8 cellular contexts compared by ENCODE assay signal in genomic region chr2:64858541-64859031, GRCh38.
A peak's percentile ranks its signal among the peaks of the same experiment; 100 is the strongest.
DNase-seq lines count a peak whose midpoint lies in the region; ATAC-seq, FAIRE-seq and TF ChIP-seq lines count a peak whose summit lies in the region.

No MANE protein-coding gene starts in this region.

- H2BK15ac ChIP-seq in mesendoderm (replicated peaks; ENCODE audit: low read depth), result no peak overlapping the region

- DNase-seq in activated CD4-positive, alpha-beta T cell treated with anti-CD3 and anti-CD28 coated beads, Interleukin-2, amount 10 ng/mL, durations not matched to agents 24 days and 14 days, result no peak
- DNase-seq in activated CD4-positive, alpha-beta T cell treated with anti-CD3 and anti-CD28 coated beads, Interleukin-2, amount 50 U/mL, for 4 hours, result no peak
- DNase-seq in astrocyte (ENCODE audit: low read depth) (no peak), mesendoderm (no peak), transverse colon (peak; percentile 24), DMS79 treated with DMSO at 0.1 percent for 48 hours (lab: John Stamatoyannopoulos, UW) (no peak), epidermal melanocyte (ENCODE audit: insufficient read length, low spot score) (no peak)

- no peak overlapping the region for H2AFZ ChIP-seq in astrocyte (ENCODE audit: low read depth, low read length)

- peaks cover 7% of the 10 kb centered on the region for H3K9me3 ChIP-seq in astrocyte (ENCODE audit: insufficient read depth, low read depth, low read length)
- H3K9me3 ChIP-seq in transverse colon, result no peaks in the 10 kb centered on the region

- H4K5ac ChIP-seq in mesendoderm (ENCODE audit: low read length), result no peak overlapping the region

- H3K4me3 Mint-ChIP-seq in activated CD4-positive, alpha-beta T cell treated with anti-CD3 and anti-CD28 coated beads, Interleukin-2, amount 10 ng/mL, durations not matched to agents 24 days and 14 days, result peak overlapping the region; percentile 1
- peak overlapping the region; percentile 75 for H3K4me3 Mint-ChIP-seq in astrocyte (ENCODE audit: unreplicated experiment)

- no peak overlapping the region for H3K4me3 ChIP-seq in astrocyte (ENCODE audit: insufficient read depth, low read depth, low read length)
- no peak overlapping the region for H3K4me3 ChIP-seq in mesendoderm (ENCODE audit: low read length)
- no peak overlapping the region for H3K4me3 ChIP-seq in transverse colon

- peaks cover 11% of the 10 kb centered on the region for H3K4me1 Mint-ChIP-seq in activated CD4-positive, alpha-beta T cell treated with anti-CD3 and anti-CD28 coated beads, Interleukin-2, amount 10 ng/mL, durations not matched to agents 24 days and 14 days
- H3K4me1 Mint-ChIP-seq in astrocyte (ENCODE audit: low read depth, unreplicated experiment), result peaks cover 21% of the 10 kb centered on the region

- H2BK120ac ChIP-seq in mesendoderm (ENCODE audit: low read depth, low read length), result no peak overlapping the region

- TF ChIP-seq EP300 in transverse colon (IDR thresholded peaks at IDR 0.05; ENCODE audit: low read depth), result no peak

- no peaks in the 10 kb centered on the region for H4K20me1 ChIP-seq in astrocyte (ENCODE audit: insufficient read depth, low read length)

- H3K4ac ChIP-seq in mesendoderm (ENCODE audit: low read depth, low read length), result no peak overlapping the region

- H3K36me3 Mint-ChIP-seq in activated CD4-positive, alpha-beta T cell treated with anti-CD3 and anti-CD28 coated beads, Interleukin-2, amount 10 ng/mL, durations not matched to agents 24 days and 14 days (ENCODE audit: low read depth), result no peaks in the 10 kb centered on the region
- H3K36me3 Mint-ChIP-seq in astrocyte (ENCODE audit: low read depth, unreplicated experiment), result no peaks in the 10 kb centered on the region

- no peak for TF ChIP-seq POLR2A in transverse colon (IDR thresholded peaks at IDR 0.05)

- no peak overlapping the region for H3K18ac ChIP-seq in mesendoderm (ENCODE audit: low read length)

- H3K27ac Mint-ChIP-seq in activated CD4-positive, alpha-beta T cell treated with anti-CD3 and anti-CD28 coated beads, Interleukin-2, amount 10 ng/mL, durations not matched to agents 24 days and 14 days, result no peak overlapping the region
- peak overlapping the region; percentile 48 for H3K27ac Mint-ChIP-seq in astrocyte (ENCODE audit: unreplicated experiment)

- no CpG with 5 or more reads among the region's 5 CpGs for WGBS in mesendoderm (ENCODE audit: extremely low coverage, insufficient coverage, low lambda C conversion rate)
- 20 to 64% methylated on average over 1 to 5 of the region's 5 CpGs for WGBS in transverse colon (ENCODE audit: low coverage in 1 of 2), 2 donors

- H3K79me2 ChIP-seq in astrocyte (ENCODE audit: insufficient read depth, low read length) (no peaks in the 10 kb centered on the region), mesendoderm (ENCODE audit: control insufficient read depth, insufficient read depth, low read length) (no peaks in the 10 kb centered on the region)

- no peak overlapping the region for H4K8ac ChIP-seq in mesendoderm (ENCODE audit: low read depth, low read length)

- H3K79me1 ChIP-seq in mesendoderm (ENCODE audit: low read length), result no peaks in the 10 kb centered on the region

- peaks cover 4% of the 10 kb centered on the region for H3K27me3 Mint-ChIP-seq in activated CD4-positive, alpha-beta T cell treated with anti-CD3 and anti-CD28 coated beads, Interleukin-2, amount 10 ng/mL, durations not matched to agents 24 days and 14 days
- no peaks in the 10 kb centered on the region for H3K27me3 Mint-ChIP-seq in astrocyte (ENCODE audit: low read depth, unreplicated experiment)

- H3K23ac ChIP-seq in mesendoderm (ENCODE audit: low read length), result no peak overlapping the region

- intact Hi-C loops in activated CD4-positive, alpha-beta T cell treated with anti-CD3 and anti-CD28 coated beads, Interleukin-2, amount 10 ng/mL, durations not matched to agents 24 days and 14 days (cut with micrococcal nuclease), result no loop called here
- intact Hi-C loops in transverse colon (cut with DNase I; ENCODE audit: low total_unique reads), result loop anchor here (2.0 kb wide), 1 partner anchor 214 kb away; no protein-coding TSS in a partner anchor

- H3K4me2 ChIP-seq in astrocyte (ENCODE audit: low read length) (peak overlapping the region; percentile 83), mesendoderm (ENCODE audit: low read length) (no peak overlapping the region)

- in situ Hi-C loops in transverse colon (cut with MboI; ENCODE audit: low pct_ligation_motif_present in 1 of 4, low pct_unique_long_range_greater_than_20kb in 1 of 4, low sequenced_read_pairs in 3 of 4), result no loop called here

- no peak for FAIRE-seq in astrocyte (lab: Jason Lieb, UNC)

- H2AK5ac ChIP-seq in mesendoderm (ENCODE audit: low read length), result no peak overlapping the region

- TF ChIP-seq CTCF in astrocyte (IDR thresholded peaks at IDR 0.05; ENCODE audit: insufficient read depth, low read depth, low read length) (no peak), transverse colon (IDR thresholded peaks at IDR 0.05) (no peak)

- no peaks in the 10 kb centered on the region for H3K9me3 Mint-ChIP-seq in activated CD4-positive, alpha-beta T cell treated with anti-CD3 and anti-CD28 coated beads, Interleukin-2, amount 10 ng/mL, durations not matched to agents 24 days and 14 days
- no peaks in the 10 kb centered on the region for H3K9me3 Mint-ChIP-seq in astrocyte (ENCODE audit: unreplicated experiment)

- H2BK5ac ChIP-seq in mesendoderm (ENCODE audit: low read length), result no peak overlapping the region

- H3K27ac ChIP-seq in astrocyte (ENCODE audit: low read depth, low read length) (peak overlapping the region; percentile 26), mesendoderm (ENCODE audit: low read depth, low read length) (no peak overlapping the region), transverse colon (peak overlapping the region; percentile 95 to 97 (median 96))

- H3K9ac ChIP-seq in astrocyte (ENCODE audit: low read length) (peak overlapping the region; percentile 13), mesendoderm (ENCODE audit: low read length) (peak overlapping the region; percentile 60)

- H3K27me3 ChIP-seq in astrocyte (ENCODE audit: insufficient read depth, low read length), result peaks cover under 1% of the 10 kb centered on the region
- H3K27me3 ChIP-seq in mesendoderm (ENCODE audit: insufficient read depth, low read length, poor library complexity), result no peaks in the 10 kb centered on the region
- H3K27me3 ChIP-seq in transverse colon, result no peaks in the 10 kb centered on the region

- no peaks in the 10 kb centered on the region for H3K36me3 ChIP-seq in astrocyte (ENCODE audit: insufficient read depth, low read length)
- no peaks in the 10 kb centered on the region for H3K36me3 ChIP-seq in mesendoderm (ENCODE audit: control insufficient read depth, insufficient read depth, low read length)
- H3K36me3 ChIP-seq in transverse colon, result no peaks in the 10 kb centered on the region

- no peak for ATAC-seq in GM21723 (IDR thresholded peaks at IDR 0.05; ENCODE audit: unreplicated experiment)

- peak overlapping the region; percentile 84 for H3K56ac ChIP-seq in mesendoderm (ENCODE audit: low read length)

- H3K4me1 ChIP-seq in astrocyte (ENCODE audit: insufficient read depth, low read length) (peaks cover 26% of the 10 kb centered on the region), mesendoderm (ENCODE audit: control insufficient read depth, low read depth, low read length) (peaks cover 18% of the 10 kb centered on the region), transverse colon (peaks cover 22 to 53% (median 37%) of the 10 kb centered on the region in 4 donors)
